ENCODE assay signal across 8 cellular contexts in the genomic region with DNA sequence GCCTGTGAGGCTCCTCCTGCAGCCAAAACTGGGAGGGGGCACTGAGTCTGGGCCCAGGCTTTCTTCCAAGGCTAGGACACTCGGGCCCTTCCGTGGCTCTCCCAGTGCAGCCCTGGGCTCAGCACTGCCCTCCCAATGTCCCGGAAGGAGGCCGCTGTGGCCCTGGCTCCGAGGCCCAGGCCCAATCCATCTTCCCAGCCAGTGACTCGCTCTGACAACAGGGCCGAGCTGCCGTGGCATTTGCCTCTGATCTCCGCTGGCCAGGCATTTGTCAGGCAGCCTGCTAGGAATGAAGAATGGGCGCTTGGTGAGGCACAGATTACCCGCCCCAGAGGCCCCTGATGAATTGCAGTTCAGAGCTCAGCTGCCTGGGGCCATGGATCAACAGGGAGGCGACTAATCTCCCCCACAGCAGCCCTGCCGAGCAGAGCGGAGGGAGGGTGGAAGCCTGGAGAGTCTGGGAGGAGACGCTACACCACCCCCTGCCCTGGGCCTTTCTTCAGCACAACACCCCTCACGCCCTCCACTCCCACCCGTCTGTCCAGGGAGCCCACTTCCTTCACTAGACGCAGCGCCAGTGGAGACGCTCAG. TPM values are rescaled to one million over a fixed set of nuclear protein-coding genes. Genes with fewer than 3 reads are reported as not detected.
A peak's percentile ranks its signal among the peaks of the same experiment; 100 is the strongest.
DNase-seq lines count a peak whose midpoint lies in the region; ATAC-seq lines count a peak whose summit lies in the region.

No MANE protein-coding gene starts in this region.

- no peaks in the 10 kb centered on the region for H3K27me3 ChIP-seq in BLaER1 treated with 17β-estradiol and CSF1 and Interleukin-3, amounts not matched to agents 10 nM and 100 nM
- H3K27me3 ChIP-seq in HUES6 (ENCODE audit: control insufficient read depth, insufficient read depth, low read length) = no peaks in the 10 kb centered on the region

- WGBS in mesodermal cell (ENCODE audit: insufficient coverage in 2 of 2), 2 experiments = 16 to 23% methylated on average over 10 to 13 of the region's 20 CpGs

- peaks cover 0 to 15% (median 0%) of the 10 kb centered on the region in 11 experiments; a peak in 4 of 22 replicates for H4K20me1 ChIP-seq in BLaER1 treated with 17β-estradiol and CSF1 and Interleukin-3, amounts not matched to agents 10 nM and 100 nM

- H3K9me3 ChIP-seq in BLaER1 treated with 17β-estradiol and CSF1 and Interleukin-3, amounts not matched to agents 10 nM and 100 nM (replicated peaks in 1 of 11) = no peaks in the 10 kb centered on the region
- no peaks in the 10 kb centered on the region for H3K9me3 ChIP-seq in HUES6 (ENCODE audit: control insufficient read depth, insufficient read depth, low read depth, low read length)
- H3K9me3 ChIP-seq in mesodermal cell (ENCODE audit: control insufficient read depth, low read length) = no peaks in the 10 kb centered on the region

- H3K9ac ChIP-seq in BLaER1 treated with 17β-estradiol and CSF1 and Interleukin-3, amounts not matched to agents 10 nM and 100 nM = peak overlapping the region; percentile 21 to 74 (median 63); a peak in 19 of 22 replicates
- peak overlapping the region; percentile 56 for H3K9ac ChIP-seq in HUES6 (ENCODE audit: low read length)

- H3K4me3 ChIP-seq in BLaER1 treated with 17β-estradiol and CSF1 and Interleukin-3, amounts not matched to agents 10 nM and 100 nM = 0 out of 20 replicates have a peak overlapping the region, but pooled peaks of 1 of the 10 experiments have one; percentile 36
- H3K4me3 ChIP-seq in HUES6 (ENCODE audit: low read depth, low read length) (peak overlapping the region; percentile 49; the same call in 1 of the 2 replicates), mesodermal cell (ENCODE audit: extremely low read depth, insufficient read depth, low read length, poor library complexity, severe bottlenecking) (no peak overlapping the region)

- peak overlapping the region; percentile 83 to 94 (median 92) for H3K4me2 ChIP-seq in BLaER1 treated with 17β-estradiol and CSF1 and Interleukin-3, amounts not matched to agents 10 nM and 100 nM

- no peaks in the 10 kb centered on the region for H3K36me3 ChIP-seq in BLaER1 treated with 17β-estradiol and CSF1 and Interleukin-3, amounts not matched to agents 10 nM and 100 nM
- H3K36me3 ChIP-seq in HUES6 (ENCODE audit: control insufficient read depth, insufficient read depth, low read length) = no peaks in the 10 kb centered on the region
- H3K36me3 ChIP-seq in mesodermal cell (ENCODE audit: control insufficient read depth, insufficient read depth, low read length) = no peaks in the 10 kb centered on the region

- peak overlapping the region in 10 of 11 experiments; percentile 56 to 84 (median 68); a peak in 17 of 22 replicates for H3K27ac ChIP-seq in BLaER1 treated with 17β-estradiol and CSF1 and Interleukin-3, amounts not matched to agents 10 nM and 100 nM
- H3K27ac ChIP-seq in HUES6 (ENCODE audit: low read depth, low read length) (peak overlapping the region; percentile 59; the same call in 1 of the 2 replicates), mesodermal cell (ENCODE audit: low read depth, low read length, severe bottlenecking) (peak overlapping the region; percentile 65)

- DNase-seq in astrocyte of the hippocampus (ENCODE audit: low read depth, low spot score) (peak; percentile 69), NCI-H2196 (lab: John Stamatoyannopoulos, UW; ENCODE audit: unreplicated experiment) (no peak)

- peaks cover 61 to 70% (median 66%) of the 10 kb centered on the region in 10 experiments for H3K4me1 ChIP-seq in BLaER1 treated with 17β-estradiol and CSF1 and Interleukin-3, amounts not matched to agents 10 nM and 100 nM
- H3K4me1 ChIP-seq in HUES6 (ENCODE audit: control insufficient read depth, insufficient read depth, low read length) (peaks cover 61% of the 10 kb centered on the region), mesodermal cell (ENCODE audit: control insufficient read depth, insufficient read depth, low read length, poor library complexity, severe bottlenecking) (peaks cover 18% of the 10 kb centered on the region)

- ATAC-seq in GM18502 (IDR thresholded peaks at IDR 0.05; ENCODE audit: poor library complexity, unreplicated experiment) = no peak
- no peak for ATAC-seq in GM21786 (IDR thresholded peaks at IDR 0.05; ENCODE audit: unreplicated experiment)
- no peak for ATAC-seq in GM18909 (IDR thresholded peaks at IDR 0.05; ENCODE audit: poor library complexity, unreplicated experiment)

RNA-seq across cellular contexts. Expression of gene FXYD2, which starts 8.3 kb away (rescaled TPM):
- 2.4 TPM for polyA plus RNA-seq in mesodermal cell (2013, experiment 1 of 2)
- 0.35 TPM for polyA plus RNA-seq in mesodermal cell (2013, experiment 2 of 2)

RNA-seq across cellular contexts. Expression of gene DSCAML1, which starts 19.2 kb away (rescaled TPM):
- 0.81 TPM for polyA plus RNA-seq in mesodermal cell (2013, experiment 1 of 2)
- 0.15 TPM for polyA plus RNA-seq in mesodermal cell (2013, experiment 2 of 2)
